ENCODE assay signal across 21 cellular contexts in the genomic region with DNA sequence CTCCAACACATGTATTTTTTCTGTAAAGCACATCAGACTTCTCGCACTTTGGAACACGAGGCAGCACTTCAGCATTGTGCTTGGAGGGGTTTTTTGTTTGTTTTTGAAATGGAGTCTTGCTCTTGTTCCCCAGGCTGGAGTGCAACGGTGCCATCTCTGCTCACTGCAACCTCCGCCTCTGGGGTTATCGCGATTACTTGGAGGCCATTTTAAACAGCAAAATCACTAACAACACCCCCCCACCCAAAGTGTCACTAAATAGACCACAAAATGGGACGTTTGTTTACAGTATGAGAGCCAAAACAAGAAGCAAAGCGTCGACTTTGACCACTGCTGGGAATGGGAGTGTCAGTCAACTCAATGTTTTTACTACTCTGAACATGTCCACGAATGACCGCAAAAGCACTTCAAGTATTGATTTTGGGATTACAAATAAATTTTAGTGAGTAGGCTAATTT. TPM values are rescaled to one million over a fixed set of nuclear protein-coding genes. Genes with fewer than 3 reads are reported as not detected.
DNase-seq lines count a peak whose midpoint lies in the region; ATAC-seq and TF ChIP-seq lines count a peak whose summit lies in the region.
"Had no signal": no experiment of that assay in that cellular context is flagged by ENCODE, and none has a peak within 500 bp of the region (broad histone marks: within the 10 kb centered on the region; RNA-seq: fewer than 3 reads in every experiment).

No MANE protein-coding gene starts in this region.

- intact Hi-C loops in aorta (cut with DNase I): no loop called here
- intact Hi-C loops in activated CD4-positive, alpha-beta T cell treated with anti-CD3 and anti-CD28 coated beads, Interleukin-2, amount 10 ng/mL, durations not matched to agents 24 days and 14 days (cut with micrococcal nuclease): no loop called here

- H3K9ac ChIP-seq in liver (ENCODE audit: low read depth in 1 of 2, low read length in 2 of 2): no peak overlapping the region
- H3K9ac ChIP-seq: GM23248 had no signal

- no peak overlapping the region for H3K4me3 Mint-ChIP-seq in activated CD4-positive, alpha-beta T cell treated with anti-CD3 and anti-CD28 coated beads, Interleukin-2, amount 10 ng/mL, durations not matched to agents 24 days and 14 days
- H3K4me3 Mint-ChIP-seq: B cell; CD14-positive monocyte; T-helper 1 cell treated with Interleukin-12 subunit alpha and Interleukin-12 subunit beta and Interleukin-4 antibody, amounts not matched to agents 30 μg/mL and 1 μg/mL, for 36 hours had no signal

- H3K27ac ChIP-seq in liver (ENCODE audit: low read depth in 1 of 2, low read length in 2 of 2) (peak overlapping the region; percentile 68 to 81), aorta (ENCODE audit: low read depth in 1 of 2, low read length in 2 of 2) (no peak overlapping the region)
- H3K27ac ChIP-seq: GM23248 had no signal

- 26% methylated on average over 11 of the region's 11 CpGs for WGBS in liver
- WGBS in aorta, 2 donors: 56 to 70% methylated on average over 11 of the region's 11 CpGs

- no peak overlapping the region for H3K27ac Mint-ChIP-seq in activated CD4-positive, alpha-beta T cell treated with anti-CD3 and anti-CD28 coated beads, Interleukin-2, amount 10 ng/mL, durations not matched to agents 24 days and 14 days
- H3K27ac Mint-ChIP-seq: B cell; CD14-positive monocyte; T-helper 1 cell treated with Interleukin-12 subunit alpha and Interleukin-12 subunit beta and Interleukin-4 antibody, amounts not matched to agents 30 μg/mL and 1 μg/mL, for 36 hours had no signal

- H3K9me3 Mint-ChIP-seq in activated CD4-positive, alpha-beta T cell treated with anti-CD3 and anti-CD28 coated beads, Interleukin-2, amount 10 ng/mL, durations not matched to agents 24 days and 14 days: no peaks in the 10 kb centered on the region

- peaks cover 8% of the 10 kb centered on the region for H3K27me3 Mint-ChIP-seq in activated CD4-positive, alpha-beta T cell treated with anti-CD3 and anti-CD28 coated beads, Interleukin-2, amount 10 ng/mL, durations not matched to agents 24 days and 14 days
- H3K27me3 Mint-ChIP-seq: B cell had no signal

- no peak for TF ChIP-seq CTCF in liver (IDR thresholded peaks at IDR 0.05; ENCODE audit: low read depth, low read length, missing input control)

- H3K4me1 Mint-ChIP-seq in activated CD4-positive, alpha-beta T cell treated with anti-CD3 and anti-CD28 coated beads, Interleukin-2, amount 10 ng/mL, durations not matched to agents 24 days and 14 days: peaks cover 3% of the 10 kb centered on the region

- peaks cover 0 to 12% (median 8%) of the 10 kb centered on the region in 4 donors for H3K4me1 ChIP-seq in liver (ENCODE audit: control insufficient read depth in 4 of 4, insufficient read depth in 4 of 4, low read length in 3 of 4)
- no peaks in the 10 kb centered on the region for H3K4me1 ChIP-seq in aorta (ENCODE audit: control insufficient read depth in 1 of 2, insufficient read depth in 2 of 2, low read length in 2 of 2)

- ATAC-seq in aorta (ENCODE audit: low FRiP score) (no peak), HG03175 (IDR thresholded peaks at IDR 0.05; ENCODE audit: unreplicated experiment) (no peak)
- ATAC-seq: GM12878 had no signal

- no peaks in the 10 kb centered on the region for H3K36me3 ChIP-seq in liver (ENCODE audit: control insufficient read depth in 4 of 4, insufficient read depth in 3 of 4, low read depth in 1 of 4, low read length in 3 of 4)
- H3K36me3 ChIP-seq in aorta (ENCODE audit: control insufficient read depth in 1 of 2, insufficient read depth in 2 of 2, low read length in 1 of 2): no peaks in the 10 kb centered on the region
- H3K36me3 ChIP-seq: MG63 had no signal

- H3K4me3 ChIP-seq in liver (ENCODE audit: low read depth in 1 of 3, low read length in 3 of 3): no peak overlapping the region
- H3K4me3 ChIP-seq in aorta (ENCODE audit: low read length in 2 of 2): no peak overlapping the region
- H3K4me3 ChIP-seq: GM12878, GM23248, MG63 had no signal

- H3K9me3 ChIP-seq in liver (ENCODE audit: control insufficient read depth in 4 of 4, low read length in 3 of 4) (peaks cover 0 to 2% (median 0%) of the 10 kb centered on the region in 4 donors), aorta (ENCODE audit: control insufficient read depth, low read length) (no peaks in the 10 kb centered on the region)

- H3K27me3 ChIP-seq in liver (ENCODE audit: control insufficient read depth in 4 of 4, insufficient read depth in 4 of 4, low read length in 3 of 4) (no peaks in the 10 kb centered on the region), aorta (ENCODE audit: control insufficient read depth in 1 of 2, insufficient read depth in 2 of 2, low read length in 1 of 2) (no peaks in the 10 kb centered on the region)

- TF ChIP-seq RAD21 in liver (IDR thresholded peaks at IDR 0.05): no peak

- peak in 2 of 3 experiments; percentile 9 to 46 for DNase-seq in NCI-H1417 (lab: John Stamatoyannopoulos, UW)
- DNase-seq in NCI-H1417 treated with DMSO at 0.1 percent for 48 hours (lab: John Stamatoyannopoulos, UW): no peak
- DNase-seq in ELF-1 (ENCODE audit: low read depth, low spot score): peak; percentile 40
- DNase-seq in NCI-H345 treated with DMSO at 0.1 percent for 48 hours (lab: John Stamatoyannopoulos, UW; ENCODE audit: unreplicated experiment): peak; percentile 10
- no peak for DNase-seq in aorta
- DNase-seq in activated CD4-positive, alpha-beta T cell treated with anti-CD3 and anti-CD28 coated beads, Interleukin-2, amount 10 ng/mL, durations not matched to agents 24 days and 14 days: no peak
- DNase-seq: GM23248, HCEC 1CT, Kasumi-1, MG63, NCI-H146, NCI-H2081, NCI-H2227 treated with DMSO at 0.1 percent for 48 hours, NCI-H524 treated with DMSO at 0.1 percent for 48 hours, Right ventricle myocardium superior had no signal

- no peaks in the 10 kb centered on the region for H3K36me3 Mint-ChIP-seq in activated CD4-positive, alpha-beta T cell treated with anti-CD3 and anti-CD28 coated beads, Interleukin-2, amount 10 ng/mL, durations not matched to agents 24 days and 14 days (ENCODE audit: low read depth)
- H3K36me3 Mint-ChIP-seq: CD14-positive monocyte had no signal

TF ChIP-seq in liver, 16 proteins besides CTCF, POLR2A, EP300 and RAD21 (continues in another document):
- TF ChIP-seq NR2F2 (IDR thresholded peaks at IDR 0.05): no peak
- TF ChIP-seq, protein P1, sequence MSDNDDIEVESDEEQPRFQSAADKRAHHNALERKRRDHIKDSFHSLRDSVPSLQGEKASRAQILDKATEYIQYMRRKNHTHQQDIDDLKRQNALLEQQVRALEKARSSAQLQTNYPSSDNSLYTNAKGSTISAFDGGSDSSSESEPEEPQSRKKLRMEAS (IDR thresholded peaks at IDR 0.05): peak; percentile 38
- no peak for TF ChIP-seq EGR1 (IDR thresholded peaks at IDR 0.05; ENCODE audit: low read depth in 2 of 2)
- peak; percentile 88 for TF ChIP-seq SP1 (IDR thresholded peaks at IDR 0.05)
- TF ChIP-seq FOXA2 (IDR thresholded peaks at IDR 0.05): no peak
- TF ChIP-seq TAF1 (conservative IDR thresholded peaks at IDR 0.05): no peak
- TF ChIP-seq, protein P2, sequence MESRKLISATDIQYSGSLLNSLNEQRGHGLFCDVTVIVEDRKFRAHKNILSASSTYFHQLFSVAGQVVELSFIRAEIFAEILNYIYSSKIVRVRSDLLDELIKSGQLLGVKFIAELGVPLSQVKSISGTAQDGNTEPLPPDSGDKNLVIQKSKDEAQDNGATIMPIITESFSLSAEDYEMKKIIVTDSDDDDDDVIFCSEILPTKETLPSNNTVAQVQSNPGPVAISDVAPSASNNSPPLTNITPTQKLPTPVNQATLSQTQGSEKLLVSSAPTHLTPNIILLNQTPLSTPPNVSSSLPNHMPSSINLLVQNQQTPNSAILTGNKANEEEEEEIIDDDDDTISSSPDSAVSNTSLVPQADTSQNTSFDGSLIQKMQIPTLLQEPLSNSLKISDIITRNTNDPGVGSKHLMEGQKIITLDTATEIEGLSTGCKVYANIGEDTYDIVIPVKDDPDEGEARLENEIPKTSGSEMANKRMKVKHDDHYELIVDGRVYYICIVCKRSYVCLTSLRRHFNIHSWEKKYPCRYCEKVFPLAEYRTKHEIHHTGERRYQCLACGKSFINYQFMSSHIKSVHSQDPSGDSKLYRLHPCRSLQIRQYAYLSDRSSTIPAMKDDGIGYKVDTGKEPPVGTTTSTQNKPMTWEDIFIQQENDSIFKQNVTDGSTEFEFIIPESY (IDR thresholded peaks at IDR 0.05): peak; percentile 30
- TF ChIP-seq, protein P3, sequence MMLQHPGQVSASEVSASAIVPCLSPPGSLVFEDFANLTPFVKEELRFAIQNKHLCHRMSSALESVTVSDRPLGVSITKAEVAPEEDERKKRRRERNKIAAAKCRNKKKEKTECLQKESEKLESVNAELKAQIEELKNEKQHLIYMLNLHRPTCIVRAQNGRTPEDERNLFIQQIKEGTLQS (IDR thresholded peaks at IDR 0.05): no peak
- peak; percentile 65 to 75 for TF ChIP-seq RXRA (IDR thresholded peaks at IDR 0.05)
- TF ChIP-seq HNF4G (IDR thresholded peaks at IDR 0.05): peak; percentile 73
- TF ChIP-seq FOXA1 (IDR thresholded peaks at IDR 0.05): no peak

RNA-seq across cellular contexts. Expression of a gene that starts 9.0 kb away (rescaled TPM):
- 1 to 10 TPM; 4.4 to 6.2 TPM for total RNA-seq in liver
- polyA plus RNA-seq in liver: 10 to 100 TPM in 1 of 2 donors, 1 to 10 TPM in 1; 4.1 to 12.9 TPM
- total RNA-seq in aorta: 1 to 10 TPM; 5.6 to 8.8 TPM
- polyA plus RNA-seq in aorta: 1 to 10 TPM; 5.6 to 8.0 TPM
- 32.0 and 32.7 TPM in 2 replicates for total RNA-seq in activated CD4-positive, alpha-beta T cell treated with anti-CD3 and anti-CD28 coated beads, Interleukin-2, amount 10 ng/mL, durations not matched to agents 24 days and 14 days

RNA-seq across cellular contexts. Expression of a gene that starts 44.1 kb away (rescaled TPM):
- 10 to 100 TPM in 1 of 2 donors, 1 to 10 TPM in 1; 6.8 to 54.3 TPM for total RNA-seq in liver
- 10 to 100 TPM; 39.8 to 78.3 TPM for polyA plus RNA-seq in liver
- total RNA-seq in aorta: 1 to 10 TPM; 1.8 to 5.1 TPM
- polyA plus RNA-seq in aorta: 1 to 10 TPM; 1.3 to 2.3 TPM
- 15.7 and 16.0 TPM in 2 replicates for total RNA-seq in activated CD4-positive, alpha-beta T cell treated with anti-CD3 and anti-CD28 coated beads, Interleukin-2, amount 10 ng/mL, durations not matched to agents 24 days and 14 days

Comparison
In these comparisons a context has a peak if more than half of its experiments do, and no peak if none do; other contexts are left out.
1. DNase-seq: peak in NCI-H1417 (2 of 3), ELF-1 (single experiment) and NCI-H345 treated with DMSO at 0.1 percent for 48 hours (single experiment); none in NCI-H1417 treated with DMSO at 0.1 percent for 48 hours (single experiment), aorta (0 of 2) and activated CD4-positive, alpha-beta T cell treated with anti-CD3 and anti-CD28 coated beads, Interleukin-2, amount 10 ng/mL, durations not matched to agents 24 days and 14 days (single experiment).
2. H3K27ac ChIP-seq: peak in liver (2 of 2); none in aorta (0 of 2).